Comparison of ENCODE assay signal across 36 cellular contexts in genomic region chr17:55747209-55747608, GRCh38. TPM values are rescaled to one million over a fixed set of nuclear protein-coding genes. Genes with fewer than 3 reads are reported as not detected.
"Had no signal": no experiment of that assay in that cellular context is flagged by ENCODE, and none has a peak within 500 bp of the region (broad histone marks: within the 10 kb centered on the region; RNA-seq: fewer than 3 reads in every experiment).

No MANE protein-coding gene starts in this region.

- FAIRE-seq: astrocyte, bronchial epithelial cell had no signal

- DNase-seq: activated effector memory CD4-positive, alpha-beta T cell treated with anti-CD3 and anti-CD28 coated beads, Interleukin-2, amount 50 U/mL, for 16 hours; activated effector memory CD4-positive, alpha-beta T cell treated with Interleukin-2 at 50 U/mL for 16 hours; activated gamma-delta T cell; activated gamma-delta T cell treated with Interleukin-2 at 50 U/mL for 16 hours; activated naive CD4-positive, alpha-beta T cell; activated naive CD4-positive, alpha-beta T cell treated with anti-CD3 and anti-CD28 coated beads for 36 hours; activated naive CD4-positive, alpha-beta T cell treated with anti-CD3 and anti-CD28 coated beads, Interleukin-2, amount 10 ng/mL, durations not matched to agents 7 days and 5 days; activated naive CD4-positive, alpha-beta T cell treated with anti-CD3 and anti-CD28 coated beads, Interleukin-2, amount 50 U/mL, for 16 hours; activated naive CD4-positive, alpha-beta T cell treated with Interleukin-2 at 50 U/mL for 16 hours; activated naive CD8-positive, alpha-beta T cell treated with anti-CD3 and anti-CD28 coated beads for 36 hours; activated naive CD8-positive, alpha-beta T cell treated with anti-CD3 and anti-CD28 coated beads, Interleukin-2, amount 10 ng/mL, durations not matched to agents 7 days and 5 days; activated naive CD8-positive, alpha-beta T cell treated with anti-CD3 and anti-CD28 coated beads, Interleukin-2, amount 50 U/mL, for 24 hours; activated T-cell treated with anti-CD3 and anti-CD28 coated beads, Interleukin-2, amount 50 U/mL, for 1 hour; activated T-cell treated with anti-CD3 and anti-CD28 coated beads, Interleukin-2, amount 50 U/mL, for 24 hours; activated T-cell treated with anti-CD3 and anti-CD28 coated beads, Interleukin-2, amount 50 U/mL, for 4 hours; activated T-cell treated with anti-CD3 and anti-CD28 coated beads, Interleukin-2, amount 50 U/mL, for 48 hours; activated T-cell treated with anti-CD3 and anti-CD28 coated beads, Interleukin-2, amount 50 U/mL, for 72 hours; adrenal gland; amniotic stem cell; amygdala; anterior cingulate cortex; aorta; body of pancreas; brain microvascular endothelial cell; caudate nucleus; central memory CD4-positive, alpha-beta T cell; cerebellar nuclear complex had no signal

- H3K27me3 ChIP-seq: adrenal gland, ascending aorta, body of pancreas, brain microvascular endothelial cell, breast epithelium, cardiac muscle cell had no signal

- H3K36me3 ChIP-seq: adrenal gland, ascending aorta, brain microvascular endothelial cell, breast epithelium, cardiac muscle cell had no signal

- H3K4me3 ChIP-seq: adrenal gland, ascending aorta, body of pancreas, breast epithelium, cardiac muscle cell had no signal

- ATAC-seq: activated naive CD4-positive, alpha-beta T cell treated with anti-CD3 and anti-CD28 coated beads, Interleukin-2, amount 50 U/mL, for 72 hours; activated naive CD8-positive, alpha-beta T cell treated with anti-CD3 and anti-CD28 coated beads, Interleukin-2, amount 50 U/mL, for 24 hours; activated T-cell treated with anti-CD3 and anti-CD28 coated beads, Interleukin-2, amount 50 U/mL, for 4 hours; activated T-cell treated with anti-CD3 and anti-CD28 coated beads, Interleukin-2, amount 50 U/mL, for 72 hours; activated T-helper 17 cell treated with anti-CD3 and anti-CD28 coated beads, Interleukin-2, amount 50 U/mL, for 72 hours; body of pancreas had no signal

- H3K27ac ChIP-seq: adrenal gland, ascending aorta, body of pancreas, brain microvascular endothelial cell, breast epithelium, cardiac muscle cell had no signal

- H3K4me1 ChIP-seq: breast epithelium had no signal

- H3K9me3 ChIP-seq: adrenal gland, ascending aorta, body of pancreas, breast epithelium had no signal

RNA-seq across cellular contexts. Expression of gene TMEM100, which starts 24.5 kb away (rescaled TPM):
- total RNA-seq: activated naive CD4-positive, alpha-beta T cell treated with anti-CD3 and anti-CD28 coated beads for 36 hours; activated naive CD4-positive, alpha-beta T cell treated with anti-CD3 and anti-CD28 coated beads, Interleukin-2, amount 50 U/mL, for 72 hours; activated naive CD8-positive, alpha-beta T cell treated with anti-CD3 and anti-CD28 coated beads for 36 hours; activated naive CD8-positive, alpha-beta T cell treated with anti-CD3 and anti-CD28 coated beads, Interleukin-2, amount 10 ng/mL, durations not matched to agents 7 days and 5 days; activated T-cell treated with anti-CD3 and anti-CD28 coated beads, Interleukin-2, amount 50 U/mL, for 4 hours; activated T-cell treated with anti-CD3 and anti-CD28 coated beads, Interleukin-2, amount 50 U/mL, for 72 hours; activated T-helper 1 cell treated with anti-CD3 and anti-CD28 coated beads, Interleukin-12 subunit alpha, Interleukin-12 subunit beta, Interleukin-2, Interleukin-4 antibody, amounts not matched to agents 30 ng/mL and 10 ng/mL and 1 ng/mL, durations not matched to agents 14 hours and 24 hours and 36 hours; activated T-helper 17 cell treated with anti-CD3 and anti-CD28 coated beads, Interleukin-2, amount 50 U/mL, for 72 hours; activated T-helper 2 cell treated with anti-CD3 and anti-CD28 coated beads, Interferon-gamma antibody, Interleukin-2, Interleukin-4, amounts not matched to agents 10 μg/mL and 5 μg/mL and 100 μg/mL, durations not matched to agents 14 hours and 24 hours and 36 hours; bronchial epithelial cell had no signal
- polyA plus RNA-seq: cardiac muscle cell had no signal
